Comparison of ENCODE assay signal across 8 cellular contexts in the genomic region with DNA sequence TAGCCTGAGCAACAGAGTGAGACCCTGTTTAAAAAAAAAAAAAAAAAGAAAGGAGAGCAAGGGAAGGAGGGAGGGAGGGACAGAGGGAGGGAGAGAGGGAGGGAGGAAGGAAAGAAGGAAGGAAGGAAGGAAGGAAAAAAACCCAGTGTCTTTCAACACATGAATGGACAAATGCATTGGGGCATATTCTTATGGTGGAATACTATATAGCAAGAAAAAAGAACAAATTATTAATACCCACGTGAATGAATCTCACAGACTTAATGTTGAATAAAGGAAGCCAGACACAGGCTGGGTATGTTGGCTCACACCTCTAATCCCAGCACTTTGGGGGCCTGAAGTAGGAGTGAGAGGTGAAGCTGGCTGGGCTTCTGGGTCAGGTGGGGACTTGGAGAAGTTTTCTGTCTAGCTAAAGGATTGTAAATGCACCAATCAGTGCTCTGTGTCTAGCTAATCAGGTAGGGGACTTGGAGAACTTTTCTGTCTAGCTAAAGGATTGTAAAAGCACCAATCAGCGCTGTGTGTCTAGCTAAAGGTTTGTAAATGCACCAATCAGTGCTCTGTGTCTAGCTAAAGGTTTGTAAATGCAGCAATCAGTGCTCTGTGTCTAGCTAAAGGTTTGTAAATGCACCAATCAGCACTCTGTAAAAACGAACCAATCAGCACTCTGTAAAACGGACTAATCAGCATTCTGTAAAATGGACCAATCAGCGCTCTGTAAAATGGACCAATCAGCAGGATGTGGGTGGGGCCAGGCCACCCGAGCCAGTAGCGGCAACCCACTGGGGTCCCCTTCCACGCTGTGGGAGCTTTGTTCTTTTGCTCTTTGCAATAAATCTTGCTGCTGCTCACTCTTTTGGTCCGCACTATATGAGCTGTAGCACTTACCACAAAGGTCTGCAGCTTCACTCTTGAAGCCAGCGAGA. TPM values are rescaled to one million over a fixed set of nuclear protein-coding genes. Genes with fewer than 3 reads are reported as not detected.
DNase-seq lines count a peak whose midpoint lies in the region; ATAC-seq and TF ChIP-seq lines count a peak whose summit lies in the region.
"Not testable (repeated sequence)": the region's sequence is repeated elsewhere in the genome, so short reads cannot be mapped to it uniquely, and the experiment has no call there.

No MANE protein-coding gene starts in this region.

- TF ChIP-seq CTCF in BE2C (IDR thresholded peaks at IDR 0.05; ENCODE audit: low read depth, low read length): not testable (repeated sequence)

- peaks cover 0 to 11% (median 2%) of the 10 kb centered on the region in 3 donors for H3K4me1 Mint-ChIP-seq in T-cell
- peaks cover 11% of the 10 kb centered on the region for H3K4me1 Mint-ChIP-seq in activated CD4-positive, alpha-beta T cell treated with anti-CD3 and anti-CD28 coated beads, Interleukin-2, amount 10 ng/mL, durations not matched to agents 24 days and 14 days
- H3K4me1 Mint-ChIP-seq in activated T-cell treated with anti-CD3 and anti-CD28 coated beads, Interleukin-2, amount 50 U/mL, for 4 hours (ENCODE audit: low read depth); activated naive CD8-positive, alpha-beta T cell (ENCODE audit: low read depth); stimulated activated naive CD8-positive, alpha-beta T cell treated with anti-CD3 and anti-CD28 coated beads, Interleukin-15, Interleukin-2, amounts not matched to agents 100 ng/mL and 50 ng/mL, for 24 hours (ENCODE audit: low read depth): not testable (repeated sequence)
- peaks cover 0 to 15% (median 3%) of the 10 kb centered on the region in 7 donors for H3K4me1 Mint-ChIP-seq in naive thymus-derived CD4-positive, alpha-beta T cell

- H3K27me3 ChIP-seq in BE2C; naive thymus-derived CD4-positive, alpha-beta T cell (ENCODE audit: control insufficient read depth in 2 of 2, insufficient read depth in 2 of 2, low read length in 2 of 2): not testable (repeated sequence)

- H3K4me1 ChIP-seq in BE2C; naive thymus-derived CD4-positive, alpha-beta T cell (ENCODE audit: control insufficient read depth in 2 of 2, insufficient read depth in 2 of 2, low read length in 2 of 2): not testable (repeated sequence)

- intact Hi-C loops in activated CD4-positive, alpha-beta T cell treated with anti-CD3 and anti-CD28 coated beads, Interleukin-2, amount 10 ng/mL, durations not matched to agents 24 days and 14 days (cut with micrococcal nuclease): loop anchor here (10.0 kb wide), 1 partner anchor 183 kb away; a partner anchor contains a TSS
- intact Hi-C loops in naive thymus-derived CD4-positive, alpha-beta T cell (cut with micrococcal nuclease): not testable (repeated sequence)

- not testable (repeated sequence) for H3K27ac ChIP-seq in naive thymus-derived CD4-positive, alpha-beta T cell (ENCODE audit: low read depth, low read length)

- peak overlapping the region; percentile 24 to 59 (median 41) for H3K4me3 Mint-ChIP-seq in T-cell
- H3K4me3 Mint-ChIP-seq in activated CD4-positive, alpha-beta T cell treated with anti-CD3 and anti-CD28 coated beads, Interleukin-2, amount 10 ng/mL, durations not matched to agents 24 days and 14 days: peak overlapping the region; percentile 40
- peak overlapping the region; percentile 33 for H3K4me3 Mint-ChIP-seq in activated T-cell treated with anti-CD3 and anti-CD28 coated beads, Interleukin-2, amount 50 U/mL, for 4 hours
- H3K4me3 Mint-ChIP-seq in activated naive CD8-positive, alpha-beta T cell: peak overlapping the region; percentile 70
- peak overlapping the region in 6 of 10 donors; percentile 30 to 71 (median 44) for H3K4me3 Mint-ChIP-seq in naive thymus-derived CD4-positive, alpha-beta T cell
- H3K4me3 Mint-ChIP-seq in stimulated activated naive CD8-positive, alpha-beta T cell treated with anti-CD3 and anti-CD28 coated beads, Interleukin-15, Interleukin-2, amounts not matched to agents 100 ng/mL and 50 ng/mL, for 24 hours: peak overlapping the region; percentile 49

- not testable (repeated sequence) for H3K36me3 Mint-ChIP-seq in T-cell; activated CD4-positive, alpha-beta T cell treated with anti-CD3 and anti-CD28 coated beads, Interleukin-2, amount 10 ng/mL, durations not matched to agents 24 days and 14 days (ENCODE audit: low read depth); activated T-cell treated with anti-CD3 and anti-CD28 coated beads, Interleukin-2, amount 50 U/mL, for 4 hours (ENCODE audit: insufficient read depth); activated naive CD8-positive, alpha-beta T cell; naive thymus-derived CD4-positive, alpha-beta T cell; stimulated activated naive CD8-positive, alpha-beta T cell treated with anti-CD3 and anti-CD28 coated beads, Interleukin-15, Interleukin-2, amounts not matched to agents 100 ng/mL and 50 ng/mL, for 24 hours (ENCODE audit: low read depth)

- H3K27ac Mint-ChIP-seq in T-cell; activated CD4-positive, alpha-beta T cell treated with anti-CD3 and anti-CD28 coated beads, Interleukin-2, amount 10 ng/mL, durations not matched to agents 24 days and 14 days; activated naive CD8-positive, alpha-beta T cell; naive thymus-derived CD4-positive, alpha-beta T cell; stimulated activated naive CD8-positive, alpha-beta T cell treated with anti-CD3 and anti-CD28 coated beads, Interleukin-15, Interleukin-2, amounts not matched to agents 100 ng/mL and 50 ng/mL, for 24 hours: not testable (repeated sequence)

- not testable (repeated sequence) for H3K36me3 ChIP-seq in BE2C; naive thymus-derived CD4-positive, alpha-beta T cell (ENCODE audit: control insufficient read depth in 2 of 3, insufficient read depth in 3 of 3, low read length in 3 of 3)

- POLR2A ChIA-PET in T-cell (lab: Charles Lee): interaction anchor here in 1 of 2 donors (0.5 to 0.6 kb wide), 3 partner anchors 12 to 1142 kb away, joined by 3 to 5 read pairs (median 3); no protein-coding TSS in a partner anchor
- POLR2A ChIA-PET in naive thymus-derived CD4-positive, alpha-beta T cell (lab: Charles Lee): interaction anchor here (0.7 to 1.4 kb wide), 5 partner anchors 14 to 342 kb away, joined by 3 to 4 read pairs (median 3); a partner anchor contains a TSS

- peak overlapping the region; percentile 0; the same call in 1 of the 2 replicates for H3K4me3 ChIP-seq in BE2C (ENCODE audit: low read depth, low read length)
- not testable (repeated sequence) for H3K4me3 ChIP-seq in naive thymus-derived CD4-positive, alpha-beta T cell (ENCODE audit: low read length)

- H3K27me3 Mint-ChIP-seq in T-cell: peaks cover 7 to 17% of the 10 kb centered on the region in 2 donors
- not testable (repeated sequence) for H3K27me3 Mint-ChIP-seq in activated CD4-positive, alpha-beta T cell treated with anti-CD3 and anti-CD28 coated beads, Interleukin-2, amount 10 ng/mL, durations not matched to agents 24 days and 14 days; activated T-cell treated with anti-CD3 and anti-CD28 coated beads, Interleukin-2, amount 50 U/mL, for 4 hours (ENCODE audit: low read depth); activated naive CD8-positive, alpha-beta T cell; stimulated activated naive CD8-positive, alpha-beta T cell treated with anti-CD3 and anti-CD28 coated beads, Interleukin-15, Interleukin-2, amounts not matched to agents 100 ng/mL and 50 ng/mL, for 24 hours
- peaks cover 0 to 12% (median 0%) of the 10 kb centered on the region in 5 donors for H3K27me3 Mint-ChIP-seq in naive thymus-derived CD4-positive, alpha-beta T cell

- CTCF ChIA-PET in T-cell (lab: Charles Lee): interaction anchor here (0.7 to 1.4 kb wide), 8 partner anchors 8 to 218 kb away, joined by 3 to 4 read pairs (median 3); no protein-coding TSS in a partner anchor
- CTCF ChIA-PET in naive thymus-derived CD4-positive, alpha-beta T cell (lab: Charles Lee): interaction anchor here (0.9 to 1.4 kb wide), 2 partner anchors 8 to 94 kb away, joined by 3 read pairs; no protein-coding TSS in a partner anchor

- not testable (repeated sequence) for H3K9me3 Mint-ChIP-seq in T-cell; activated CD4-positive, alpha-beta T cell treated with anti-CD3 and anti-CD28 coated beads, Interleukin-2, amount 10 ng/mL, durations not matched to agents 24 days and 14 days; activated T-cell treated with anti-CD3 and anti-CD28 coated beads, Interleukin-2, amount 50 U/mL, for 4 hours; activated naive CD8-positive, alpha-beta T cell (ENCODE audit: low read depth); naive thymus-derived CD4-positive, alpha-beta T cell; stimulated activated naive CD8-positive, alpha-beta T cell treated with anti-CD3 and anti-CD28 coated beads, Interleukin-15, Interleukin-2, amounts not matched to agents 100 ng/mL and 50 ng/mL, for 24 hours

- not testable (repeated sequence) for H3K9me3 ChIP-seq in BE2C; naive thymus-derived CD4-positive, alpha-beta T cell (ENCODE audit: control insufficient read depth in 2 of 3, low read length in 3 of 3)

- ATAC-seq in T-cell (replicated peaks in 1 of 4): peak in 2 of 4 experiments; percentile 31 to 60
- ATAC-seq in activated T-cell treated with anti-CD3 and anti-CD28 coated beads, Interleukin-2, amount 50 U/mL, for 4 hours: peak; percentile 44 to 49
- peak; percentile 48 for ATAC-seq in naive thymus-derived CD4-positive, alpha-beta T cell

- DNase-seq in BE2C (peak; percentile 52), MV-4-11 (lab: John Stamatoyannopoulos, UW) (peak; percentile 17), T-cell (peak in 14 of 34 experiments; percentile 11 to 44 (median 30))
- DNase-seq in activated CD4-positive, alpha-beta T cell treated with anti-CD3 and anti-CD28 coated beads, Interleukin-2, amount 10 ng/mL, durations not matched to agents 24 days and 14 days: peak; percentile 80
- DNase-seq in activated T-cell treated with anti-CD3 and anti-CD28 coated beads, Interleukin-2, amount 50 U/mL, for 4 hours: not testable (repeated sequence)
- DNase-seq in naive thymus-derived CD4-positive, alpha-beta T cell: peak in 5 of 9 donors; percentile 19 to 58 (median 35)

RNA-seq across cellular contexts. Expression of a gene that starts 20.5 kb away (rescaled TPM):
- polyA plus RNA-seq in BE2C (2012; ENCODE audit: insufficient read depth, insufficient read length, low read depth): 9.8 TPM
- 1 to 10 TPM; 4.6 to 10.0 (median 6.2) TPM for total RNA-seq in T-cell
- 11.5 and 11.9 TPM in 2 replicates for total RNA-seq in activated CD4-positive, alpha-beta T cell treated with anti-CD3 and anti-CD28 coated beads, Interleukin-2, amount 10 ng/mL, durations not matched to agents 24 days and 14 days
- 1 to 10 TPM; 5.7 to 6.7 (median 6.1) TPM for total RNA-seq in activated T-cell treated with anti-CD3 and anti-CD28 coated beads, Interleukin-2, amount 50 U/mL, for 4 hours
- 10 to 100 TPM in 1 of 5 experiments, 1 to 10 TPM in 4; 5.0 to 10.7 (median 6.3) TPM for total RNA-seq in naive thymus-derived CD4-positive, alpha-beta T cell
- under 1 TPM; 0.24 to 0.47 TPM for polyA plus RNA-seq in naive thymus-derived CD4-positive, alpha-beta T cell

RNA-seq across cellular contexts. Expression of a gene that starts 21.3 kb away (rescaled TPM):
- 16.5 TPM for polyA plus RNA-seq in BE2C (2012; ENCODE audit: insufficient read depth, insufficient read length, low read depth)
- 10 to 100 TPM; 23.1 to 42.1 (median 32.1) TPM for total RNA-seq in T-cell
- total RNA-seq in activated CD4-positive, alpha-beta T cell treated with anti-CD3 and anti-CD28 coated beads, Interleukin-2, amount 10 ng/mL, durations not matched to agents 24 days and 14 days: 19.9 and 25.5 TPM in 2 replicates
- total RNA-seq in activated T-cell treated with anti-CD3 and anti-CD28 coated beads, Interleukin-2, amount 50 U/mL, for 4 hours: 10 to 100 TPM; 21.3 to 24.6 (median 22.1) TPM
- total RNA-seq in naive thymus-derived CD4-positive, alpha-beta T cell: 10 to 100 TPM; 24.8 to 31.8 (median 28.6) TPM
- 1 to 10 TPM; 5.0 to 8.7 TPM for polyA plus RNA-seq in naive thymus-derived CD4-positive, alpha-beta T cell

RNA-seq across cellular contexts. Expression of a gene that starts 57.5 kb away (rescaled TPM):
- polyA plus RNA-seq in BE2C (2012; ENCODE audit: insufficient read depth, insufficient read length, low read depth): 128 TPM
- total RNA-seq in T-cell: 100 to 1,000 TPM; 116 to 161 (median 126) TPM
- total RNA-seq in activated CD4-positive, alpha-beta T cell treated with anti-CD3 and anti-CD28 coated beads, Interleukin-2, amount 10 ng/mL, durations not matched to agents 24 days and 14 days: 108 and 109 TPM in 2 replicates
- 100 to 1,000 TPM; 100 to 108 (median 103) TPM for total RNA-seq in activated T-cell treated with anti-CD3 and anti-CD28 coated beads, Interleukin-2, amount 50 U/mL, for 4 hours
- 100 to 1,000 TPM in 4 of 5 experiments, 10 to 100 TPM in 1; 93.4 to 160 (median 144) TPM for total RNA-seq in naive thymus-derived CD4-positive, alpha-beta T cell
- polyA plus RNA-seq in naive thymus-derived CD4-positive, alpha-beta T cell: 10 to 100 TPM; 43.5 to 51.5 TPM
